Comparison of ENCODE assay signal across 9 cellular contexts in genomic region chr3:48468329-48468731, GRCh38. TPM values are rescaled to one million over a fixed set of nuclear protein-coding genes. Genes with fewer than 3 reads are reported as not detected.
DNase-seq lines count a peak whose midpoint lies in the region; ATAC-seq, FAIRE-seq and TF ChIP-seq lines count a peak whose summit lies in the region.
"Had no signal": no experiment of that assay in that cellular context is flagged by ENCODE, and none has a peak within 500 bp of the region (broad histone marks: within the 10 kb centered on the region; RNA-seq: fewer than 3 reads in every experiment).

No MANE protein-coding gene starts in this region.

- H3K27ac Mint-ChIP-seq in stimulated activated naive CD8-positive, alpha-beta T cell treated with anti-CD3 and anti-CD28 coated beads, Interleukin-15, Interleukin-2, amounts not matched to agents 100 ng/mL and 50 ng/mL, for 24 hours = peak overlapping the region; percentile 96
- peak overlapping the region; percentile 96 to 100 for H3K27ac Mint-ChIP-seq in natural killer cell treated with Interleukin-12 subunit alpha and Interleukin-12 subunit beta and Interleukin-15 and Interleukin-18, amount 100 ng/mL, for 72 hours

- H3K27ac ChIP-seq in body of pancreas = peak overlapping the region; percentile 98 to 100 (median 99)

- peaks cover 0 to 2% of the 10 kb centered on the region in 2 donors for H3K36me3 ChIP-seq in body of pancreas (replicated peaks in 1 of 2; ENCODE audit: insufficient read depth in 1 of 2, low read depth in 2 of 2)

- intact Hi-C loops in body of pancreas (cut with DNase I) = no loop called here

- no peaks in the 10 kb centered on the region for H3K27me3 Mint-ChIP-seq in stimulated activated naive CD8-positive, alpha-beta T cell treated with anti-CD3 and anti-CD28 coated beads, Interleukin-15, Interleukin-2, amounts not matched to agents 100 ng/mL and 50 ng/mL, for 24 hours
- H3K27me3 Mint-ChIP-seq in natural killer cell treated with Interleukin-12 subunit alpha and Interleukin-12 subunit beta and Interleukin-15 and Interleukin-18, amount 100 ng/mL, for 72 hours = no peaks in the 10 kb centered on the region

- H3K9me3 ChIP-seq in body of pancreas = no peaks in the 10 kb centered on the region

- H3K27me3 ChIP-seq in body of pancreas = no peaks in the 10 kb centered on the region

- no peak for ATAC-seq in stimulated activated naive CD8-positive, alpha-beta T cell treated with anti-CD3 and anti-CD28 coated beads, Interleukin-15, Interleukin-2, amounts not matched to agents 100 U/mL and 50 U/mL, for 24 hours
- ATAC-seq in body of pancreas (no peak), GM18519 (IDR thresholded peaks at IDR 0.05; ENCODE audit: low FRiP score, unreplicated experiment) (no peak)
- ATAC-seq in natural killer cell treated with Interleukin-12 subunit alpha and Interleukin-12 subunit beta and Interleukin-15 and Interleukin-18, amount 100 ng/mL, for 72 hours = no peak

- 36 to 57% methylated on average over 2 to 8 of the region's 8 CpGs for WGBS in body of pancreas, 2 donors

- peaks cover 32% of the 10 kb centered on the region for H3K36me3 Mint-ChIP-seq in stimulated activated naive CD8-positive, alpha-beta T cell treated with anti-CD3 and anti-CD28 coated beads, Interleukin-15, Interleukin-2, amounts not matched to agents 100 ng/mL and 50 ng/mL, for 24 hours (ENCODE audit: low read depth)
- H3K36me3 Mint-ChIP-seq in natural killer cell treated with Interleukin-12 subunit alpha and Interleukin-12 subunit beta and Interleukin-15 and Interleukin-18, amount 100 ng/mL, for 72 hours = no peaks in the 10 kb centered on the region

- H3K4me3 Mint-ChIP-seq in stimulated activated naive CD8-positive, alpha-beta T cell treated with anti-CD3 and anti-CD28 coated beads, Interleukin-15, Interleukin-2, amounts not matched to agents 100 ng/mL and 50 ng/mL, for 24 hours = peak overlapping the region; percentile 95
- H3K4me3 Mint-ChIP-seq in natural killer cell treated with Interleukin-12 subunit alpha and Interleukin-12 subunit beta and Interleukin-15 and Interleukin-18, amount 100 ng/mL, for 72 hours = peak overlapping the region; percentile 92

- peaks cover 63% of the 10 kb centered on the region for H3K4me1 Mint-ChIP-seq in stimulated activated naive CD8-positive, alpha-beta T cell treated with anti-CD3 and anti-CD28 coated beads, Interleukin-15, Interleukin-2, amounts not matched to agents 100 ng/mL and 50 ng/mL, for 24 hours (ENCODE audit: low read depth)
- peaks cover 45 to 48% of the 10 kb centered on the region in 2 donors for H3K4me1 Mint-ChIP-seq in natural killer cell treated with Interleukin-12 subunit alpha and Interleukin-12 subunit beta and Interleukin-15 and Interleukin-18, amount 100 ng/mL, for 72 hours (ENCODE audit: low read depth in 2 of 2)

- TF ChIP-seq POLR2A in body of pancreas (IDR thresholded peaks at IDR 0.05) = no peak
- TF ChIP-seq POLR2A in GM12892 (IDR thresholded peaks at IDR 0.05; ENCODE audit: low read depth, low read length) = no peak; the same call in 1 of the 2 replicates

- H3K4me3 ChIP-seq in body of pancreas = no peak overlapping the region

- DNase-seq in stimulated activated naive CD8-positive, alpha-beta T cell treated with anti-CD3 and anti-CD28 coated beads, Interleukin-15, Interleukin-2, amounts not matched to agents 100 U/mL and 50 U/mL, for 24 hours = no peak
- DNase-seq in body of pancreas = peak; percentile 67 to 80 (median 76)
- DNase-seq in natural killer cell treated with Interleukin-12 subunit alpha and Interleukin-12 subunit beta and Interleukin-15 and Interleukin-18, amount 100 ng/mL, for 72 hours (ENCODE audit: low spot score) = no peak
- DNase-seq in GM12892 (ENCODE audit: insufficient read length) = no peak
- no peak for DNase-seq in NCI-H1436 (lab: John Stamatoyannopoulos, UW)
- DNase-seq in HTR-8/SVneo (ENCODE audit: insufficient read length, low spot score) = no peak
- DNase-seq: DMS79 treated with DMSO at 0.1 percent for 48 hours had no signal

- peaks cover 73% of the 10 kb centered on the region for H3K4me1 ChIP-seq in body of pancreas

- no peak for TF ChIP-seq CTCF in body of pancreas (IDR thresholded peaks at IDR 0.05)

- H3K9me3 Mint-ChIP-seq in stimulated activated naive CD8-positive, alpha-beta T cell treated with anti-CD3 and anti-CD28 coated beads, Interleukin-15, Interleukin-2, amounts not matched to agents 100 ng/mL and 50 ng/mL, for 24 hours = no peaks in the 10 kb centered on the region
- no peaks in the 10 kb centered on the region for H3K9me3 Mint-ChIP-seq in natural killer cell treated with Interleukin-12 subunit alpha and Interleukin-12 subunit beta and Interleukin-15 and Interleukin-18, amount 100 ng/mL, for 72 hours

- FAIRE-seq in GM12892 (lab: Jason Lieb, UNC) = no peak
- no peak for FAIRE-seq in HTR-8/SVneo (lab: Jason Lieb, UNC)

RNA-seq across cellular contexts. Expression of gene ATRIP, which starts 21.8 kb away (rescaled TPM):
- total RNA-seq in body of pancreas = 1 to 10 TPM; 2.6 to 4.3 TPM
- total RNA-seq in natural killer cell treated with Interleukin-12 subunit alpha and Interleukin-12 subunit beta and Interleukin-15 and Interleukin-18, amount 100 ng/mL, for 72 hours = 10 to 100 TPM; 14.0 to 26.2 TPM
- 7.4 TPM for polyA plus RNA-seq in GM12892 (2012; ENCODE audit: missing spikeins)

RNA-seq across cellular contexts. Expression of gene TMA7, which starts 28.3 kb away (rescaled TPM):
- total RNA-seq in body of pancreas = 100 to 1,000 TPM; 113 to 156 TPM
- 100 to 1,000 TPM; 202 to 217 TPM for total RNA-seq in natural killer cell treated with Interleukin-12 subunit alpha and Interleukin-12 subunit beta and Interleukin-15 and Interleukin-18, amount 100 ng/mL, for 72 hours
- 652 TPM for polyA plus RNA-seq in GM12892 (2012; ENCODE audit: missing spikeins)

RNA-seq across cellular contexts. Expression of gene CCDC51, which starts 28.4 kb away (rescaled TPM):
- total RNA-seq in body of pancreas = 1 to 10 TPM in 1 of 2 donors, under 1 TPM in 1; 0.33 to 2.6 TPM
- total RNA-seq in natural killer cell treated with Interleukin-12 subunit alpha and Interleukin-12 subunit beta and Interleukin-15 and Interleukin-18, amount 100 ng/mL, for 72 hours = 10 to 100 TPM; 13.0 to 23.3 TPM
- 22.8 TPM for polyA plus RNA-seq in GM12892 (2012; ENCODE audit: missing spikeins)

RNA-seq across cellular contexts. Expression of gene SHISA5, which starts 35.6 kb away (rescaled TPM):
- total RNA-seq in body of pancreas = 10 to 100 TPM; 46.5 to 48.5 TPM
- total RNA-seq in natural killer cell treated with Interleukin-12 subunit alpha and Interleukin-12 subunit beta and Interleukin-15 and Interleukin-18, amount 100 ng/mL, for 72 hours = 100 to 1,000 TPM in 1 of 2 donors, 10 to 100 TPM in 1; 88.4 to 126 TPM
- 32.9 TPM for polyA plus RNA-seq in GM12892 (2012; ENCODE audit: missing spikeins)

RNA-seq across cellular contexts. Expression of gene PLXNB1, which starts 38.4 kb away (rescaled TPM):
- total RNA-seq in body of pancreas = 100 to 1,000 TPM; 118 to 311 TPM
- 1 to 10 TPM; 5.9 to 9.6 TPM for total RNA-seq in natural killer cell treated with Interleukin-12 subunit alpha and Interleukin-12 subunit beta and Interleukin-15 and Interleukin-18, amount 100 ng/mL, for 72 hours
- 10.3 TPM for polyA plus RNA-seq in GM12892 (2012; ENCODE audit: missing spikeins)

Comparison
In these comparisons a context has a peak if more than half of its experiments do, and no peak if none do; other contexts are left out.
1. DNase-seq: peak in body of pancreas (4 of 4); none in stimulated activated naive CD8-positive, alpha-beta T cell treated with anti-CD3 and anti-CD28 coated beads, Interleukin-15, Interleukin-2, amounts not matched to agents 100 U/mL and 50 U/mL, for 24 hours (single experiment), natural killer cell treated with Interleukin-12 subunit alpha and Interleukin-12 subunit beta and Interleukin-15 and Interleukin-18, amount 100 ng/mL, for 72 hours (single experiment), GM12892 (single experiment), NCI-H1436 (single experiment) and HTR-8/SVneo (single experiment).